Comparison of ENCODE assay signal across 23 cellular contexts in the genomic region with DNA sequence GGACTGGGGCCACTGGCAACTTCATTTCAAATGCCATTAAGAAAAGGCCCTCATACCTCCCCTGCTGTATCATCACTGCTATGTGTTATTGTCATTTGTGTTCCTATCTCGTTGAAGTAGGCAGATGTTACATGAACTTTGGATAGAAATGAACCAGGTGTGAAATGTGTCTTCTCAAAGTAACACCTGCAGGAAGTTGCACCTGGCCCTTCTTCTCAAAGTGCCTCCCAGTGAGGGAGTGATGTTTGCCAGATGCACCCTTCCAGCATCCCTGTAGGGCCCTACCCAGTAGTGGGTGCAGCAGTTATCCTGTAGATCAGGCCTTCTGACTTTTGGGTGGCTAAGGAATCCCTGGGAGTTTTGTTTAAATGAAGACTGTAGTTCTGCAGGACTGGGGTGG.
"Had no signal": no experiment of that assay in that cellular context is flagged by ENCODE, and none has a peak within 500 bp of the region (broad histone marks: within the 10 kb centered on the region; RNA-seq: fewer than 3 reads in every experiment).

No MANE protein-coding gene starts in this region.

- H2AFZ ChIP-seq: hepatocyte had no signal

- H3K27ac ChIP-seq: cardiac muscle cell, hepatocyte, left ventricle myocardium inferior, sigmoid colon, upper lobe of right lung, WERI-Rb-1 had no signal

- H3K36me3 ChIP-seq: cardiac muscle cell, left ventricle myocardium inferior, sigmoid colon, thoracic aorta, upper lobe of right lung, WERI-Rb-1 had no signal

- H3K9me3 ChIP-seq: left ventricle myocardium inferior, sigmoid colon, thoracic aorta, upper lobe of right lung had no signal

- H3K4me3 ChIP-seq: cardiac muscle cell, hepatocyte, left ventricle myocardium inferior, sigmoid colon, smooth muscle cell, upper lobe of right lung had no signal

- H3K4me2 ChIP-seq: hepatocyte, smooth muscle cell had no signal

- H3K27me3 ChIP-seq: cardiac muscle cell, hepatocyte, sigmoid colon, upper lobe of right lung had no signal

- DNase-seq: activated CD4-positive, alpha-beta T cell treated with anti-CD3 and anti-CD28 coated beads, Interleukin-2, amount 10 ng/mL, durations not matched to agents 7 days and 5 days; activated CD4-positive, CD25-positive, alpha-beta regulatory T cell treated with anti-CD3 and anti-CD28 coated beads, Interleukin-2, amount 50 U/mL, for 72 hours; activated CD8-positive, alpha-beta memory T cell treated with anti-CD3 and anti-CD28 coated beads, Interleukin-2, amount 10 ng/mL, durations not matched to agents 7 days and 5 days; activated CD8-positive, alpha-beta T cell treated with anti-CD3 and anti-CD28 coated beads for 36 hours; activated effector memory CD4-positive, alpha-beta T cell treated with anti-CD3 and anti-CD28 coated beads, Interleukin-2, amount 50 U/mL, for 16 hours; activated naive CD4-positive, alpha-beta T cell treated with anti-CD3 and anti-CD28 coated beads, Interleukin-2, amount 10 ng/mL, durations not matched to agents 7 days and 5 days; activated T-cell treated with anti-CD3 and anti-CD28 coated beads for 4 hours; amygdala; dermis blood vessel endothelial cell; effector memory CD8-positive, alpha-beta T cell; foreskin melanocyte; glutamatergic neuron; kidney glomerular epithelial cell; left ventricle myocardium inferior; posterior cingulate gyrus; sigmoid colon; stimulated activated CD4-positive, alpha-beta T cell treated with anti-CD3 and anti-CD28 coated beads, Interleukin-4, amount 100 ng/mL, for 1 hour; upper lobe of right lung; WERI-Rb-1 had no signal
